Comparison of ENCODE assay signal across 8 cellular contexts in genomic region chr3:43104786-43105185, GRCh38. TPM values are rescaled to one million over a fixed set of nuclear protein-coding genes. Genes with fewer than 3 reads are reported as not detected.
DNase-seq lines count a peak whose midpoint lies in the region; ATAC-seq and TF ChIP-seq lines count a peak whose summit lies in the region.

No MANE protein-coding gene starts in this region.

- no peak for TF ChIP-seq CTCF in HEK293 (tag by site-specific recombination; IDR thresholded peaks at IDR 0.05)
- no peak for TF ChIP-seq CTCF in gastrocnemius medialis (IDR thresholded peaks at IDR 0.05 in 4 of 5, conservative IDR thresholded peaks at IDR 0.05 in 1 of 5)

- H3K4me1 ChIP-seq in HEK293 (ENCODE audit: control insufficient read depth, insufficient read depth, low read length) (no peaks in the 10 kb centered on the region), gastrocnemius medialis (peaks cover 18 to 23% of the 10 kb centered on the region in 2 donors)

- no peaks in the 10 kb centered on the region for H3K36me3 Mint-ChIP-seq in activated CD4-positive, alpha-beta memory T cell treated with anti-CD3 and anti-CD28 coated beads, Interleukin-2, amount 10 ng/mL, durations not matched to agents 7 days and 5 days (ENCODE audit: low read depth)

- H3K27ac ChIP-seq in HEK293 (ENCODE audit: extremely low read depth, low read depth, low read length) (no peak overlapping the region), gastrocnemius medialis (peak overlapping the region; percentile 71 to 88 (median 78))

- ATAC-seq in left ventricle myocardium superior: peak; percentile 16
- peak in 1 of 2 donors; percentile 29 for ATAC-seq in gastrocnemius medialis
- no peak for ATAC-seq in HG03196 (IDR thresholded peaks at IDR 0.05; ENCODE audit: unreplicated experiment)
- ATAC-seq in GM19397 (IDR thresholded peaks at IDR 0.05; ENCODE audit: unreplicated experiment): no peak

- peak overlapping the region; percentile 62 for H3K4me3 Mint-ChIP-seq in activated CD4-positive, alpha-beta memory T cell treated with anti-CD3 and anti-CD28 coated beads, Interleukin-2, amount 10 ng/mL, durations not matched to agents 7 days and 5 days

- H3K9me3 ChIP-seq in HEK293 (ENCODE audit: control insufficient read depth, insufficient read depth, low read depth, low read length) (no peaks in the 10 kb centered on the region), gastrocnemius medialis (no peaks in the 10 kb centered on the region)

- intact Hi-C loops in left ventricle myocardium superior (cut with micrococcal nuclease): no loop called here
- intact Hi-C loops in gastrocnemius medialis (cut with DNase I; ENCODE audit: low total_unique reads): loop anchor here (5.0 kb wide), 1 partner anchor 183 kb away; the partner anchor contains the start of gene SNRK

- no peak for DNase-seq in activated CD4-positive, alpha-beta memory T cell treated with anti-CD3 and anti-CD28 coated beads, Interleukin-2, amount 10 ng/mL, durations not matched to agents 7 days and 5 days
- no peak for DNase-seq in left ventricle myocardium superior
- DNase-seq in gastrocnemius medialis: no peak
- DNase-seq in occipital lobe (lab: John Stamatoyannopoulos, UW): no peak
- DNase-seq in DMS53 (lab: John Stamatoyannopoulos, UW): no peak

- POLR2A ChIA-PET in HEK293 (lab: Yijun Ruan, JAX): no interaction called here
- POLR2A ChIA-PET in activated CD4-positive, alpha-beta memory T cell treated with anti-CD3 and anti-CD28 coated beads, Interleukin-2, amount 10 ng/mL, durations not matched to agents 7 days and 5 days (lab: Charles Lee): interaction anchor here (1.3 kb wide), 1 partner anchor 75 kb away, joined by 5 read pairs; no protein-coding TSS in a partner anchor

- H3K4me3 ChIP-seq in HEK293 (ENCODE audit: low read depth, low read length) (peak overlapping the region; percentile 81), gastrocnemius medialis (peak overlapping the region; percentile 78 to 95 (median 93))

- H3K9me3 Mint-ChIP-seq in activated CD4-positive, alpha-beta memory T cell treated with anti-CD3 and anti-CD28 coated beads, Interleukin-2, amount 10 ng/mL, durations not matched to agents 7 days and 5 days: no peaks in the 10 kb centered on the region

- CTCF ChIA-PET in HEK293 (lab: Yijun Ruan, JAX): interaction anchor here (0.7 kb wide), 1 partner anchor 143 kb away, joined by 3 read pairs; no protein-coding TSS in a partner anchor
- CTCF ChIA-PET in activated CD4-positive, alpha-beta memory T cell treated with anti-CD3 and anti-CD28 coated beads, Interleukin-2, amount 10 ng/mL, durations not matched to agents 7 days and 5 days (lab: Charles Lee): interaction anchor here (1.2 kb wide), 1 partner anchor 224 kb away, joined by 3 read pairs; no protein-coding TSS in a partner anchor

- H3K36me3 ChIP-seq in HEK293 (ENCODE audit: control insufficient read depth in 2 of 2, insufficient read depth in 1 of 2, low read length in 2 of 2) (peaks cover 0 to 4% of the 10 kb centered on the region in 2 experiments; a peak in 1 of 3 replicates), gastrocnemius medialis (no peaks in the 10 kb centered on the region)

- H3K4me1 Mint-ChIP-seq in activated CD4-positive, alpha-beta memory T cell treated with anti-CD3 and anti-CD28 coated beads, Interleukin-2, amount 10 ng/mL, durations not matched to agents 7 days and 5 days: peaks cover 13% of the 10 kb centered on the region

- H3K27me3 ChIP-seq in gastrocnemius medialis: no peaks in the 10 kb centered on the region

- no peak for TF ChIP-seq POLR2A in gastrocnemius medialis (IDR thresholded peaks at IDR 0.05)

- in situ Hi-C loops in gastrocnemius medialis (cut with MboI; ENCODE audit: low sequenced_read_pairs in 4 of 4): no loop called here

- no peak overlapping the region for H3K27ac Mint-ChIP-seq in activated CD4-positive, alpha-beta memory T cell treated with anti-CD3 and anti-CD28 coated beads, Interleukin-2, amount 10 ng/mL, durations not matched to agents 7 days and 5 days

- H3K27me3 Mint-ChIP-seq in activated CD4-positive, alpha-beta memory T cell treated with anti-CD3 and anti-CD28 coated beads, Interleukin-2, amount 10 ng/mL, durations not matched to agents 7 days and 5 days: no peaks in the 10 kb centered on the region

TF ChIP-seq in HEK293, 187 proteins besides CTCF, POLR2A, EP300 and RAD21:
- TF ChIP-seq IKZF3 (tag by site-specific recombination; IDR thresholded peaks at IDR 0.05) (no peak), ZNF514 (tag by site-specific recombination; IDR thresholded peaks at IDR 0.05) (no peak), ZNF211 (tag by site-specific recombination; IDR thresholded peaks at IDR 0.05; ENCODE audit: low read depth) (no peak), ZNF560 (tag by site-specific recombination; IDR thresholded peaks at IDR 0.05; ENCODE audit: borderline replicate concordance) (no peak), TRIM28 (IDR thresholded peaks at IDR 0.05; ENCODE audit: borderline replicate concordance, low read length) (no peak), ZNF449 (tag by site-specific recombination; IDR thresholded peaks at IDR 0.05) (no peak), ZNF16 (tag by site-specific recombination; IDR thresholded peaks at IDR 0.05; ENCODE audit: low read depth) (no peak), ZNF670 (tag by site-specific recombination; IDR thresholded peaks at IDR 0.05; ENCODE audit: low read depth) (no peak), ZNF133 (tag by site-specific recombination; IDR thresholded peaks at IDR 0.05) (no peak), ZNF600 (tag by site-specific recombination; IDR thresholded peaks at IDR 0.05) (no peak), ZNF664 (tag by site-specific recombination; IDR thresholded peaks at IDR 0.05) (no peak), ZNF549 (tag by site-specific recombination; IDR thresholded peaks at IDR 0.05) (no peak), ZBTB48 (tag by site-specific recombination; IDR thresholded peaks at IDR 0.05) (no peak), SCRT1 (tag by site-specific recombination; IDR thresholded peaks at IDR 0.05; ENCODE audit: borderline replicate concordance) (no peak), PATZ1 (tag by site-specific recombination; IDR thresholded peaks at IDR 0.05) (no peak), ZNF473 (tag by site-specific recombination; IDR thresholded peaks at IDR 0.05) (no peak)
- TF ChIP-seq, protein P1, sequence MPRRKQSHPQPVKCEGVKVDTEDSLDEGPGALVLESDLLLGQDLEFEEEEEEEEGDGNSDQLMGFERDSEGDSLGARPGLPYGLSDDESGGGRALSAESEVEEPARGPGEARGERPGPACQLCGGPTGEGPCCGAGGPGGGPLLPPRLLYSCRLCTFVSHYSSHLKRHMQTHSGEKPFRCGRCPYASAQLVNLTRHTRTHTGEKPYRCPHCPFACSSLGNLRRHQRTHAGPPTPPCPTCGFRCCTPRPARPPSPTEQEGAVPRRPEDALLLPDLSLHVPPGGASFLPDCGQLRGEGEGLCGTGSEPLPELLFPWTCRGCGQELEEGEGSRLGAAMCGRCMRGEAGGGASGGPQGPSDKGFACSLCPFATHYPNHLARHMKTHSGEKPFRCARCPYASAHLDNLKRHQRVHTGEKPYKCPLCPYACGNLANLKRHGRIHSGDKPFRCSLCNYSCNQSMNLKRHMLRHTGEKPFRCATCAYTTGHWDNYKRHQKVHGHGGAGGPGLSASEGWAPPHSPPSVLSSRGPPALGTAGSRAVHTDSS (tag by site-specific recombination; IDR thresholded peaks at IDR 0.05): no peak

RNA-seq across cellular contexts. Expression of gene POMGNT2, which starts 1.1 kb away (rescaled TPM):
- total RNA-seq in activated CD4-positive, alpha-beta memory T cell treated with anti-CD3 and anti-CD28 coated beads, Interleukin-2, amount 10 ng/mL, durations not matched to agents 7 days and 5 days: 1 to 10 TPM; 6.4 to 7.8 TPM
- total RNA-seq in left ventricle myocardium superior: 20.7 TPM
- 10 to 100 TPM; 20.4 to 72.8 (median 52.4) TPM for total RNA-seq in gastrocnemius medialis
- 15.9 TPM for total RNA-seq in occipital lobe
